ENCODE assay signal across 16 cellular contexts in the genomic region with DNA sequence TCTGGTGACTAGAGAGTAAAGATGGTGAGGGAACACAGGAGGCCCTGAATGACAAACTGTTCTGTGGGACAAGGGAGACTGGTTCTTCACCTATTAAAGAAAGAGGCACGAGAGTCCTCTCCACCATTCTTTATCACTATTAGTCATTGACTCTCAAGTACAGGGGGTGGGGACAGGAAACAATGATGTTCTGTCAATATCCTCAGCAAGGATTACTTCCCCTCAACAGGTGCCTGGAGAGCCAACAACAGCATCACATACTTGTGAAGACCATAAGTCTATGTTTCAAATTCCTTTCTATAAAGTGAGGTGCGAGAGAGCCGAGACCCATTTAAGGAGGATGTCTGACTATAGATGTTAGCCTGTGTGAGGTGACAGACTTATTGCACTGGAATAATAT.
DNase-seq lines count a peak whose midpoint lies in the region; ATAC-seq, FAIRE-seq and TF ChIP-seq lines count a peak whose summit lies in the region.
"Had no signal": no experiment of that assay in that cellular context is flagged by ENCODE, and none has a peak within 500 bp of the region (broad histone marks: within the 10 kb centered on the region; RNA-seq: fewer than 3 reads in every experiment).

No MANE protein-coding gene starts in this region.

- no peak overlapping the region for H3K4me3 Mint-ChIP-seq in natural killer cell treated with Interleukin-12 subunit alpha and Interleukin-12 subunit beta and Interleukin-15 and Interleukin-18, amount 100 ng/mL, for 72 hours
- no peak overlapping the region for H3K4me3 Mint-ChIP-seq in T-cell
- H3K4me3 Mint-ChIP-seq: CD4-positive, CD25-positive, alpha-beta regulatory T cell; effector memory CD8-positive, alpha-beta T cell had no signal

- H3K9me3 Mint-ChIP-seq in natural killer cell treated with Interleukin-12 subunit alpha and Interleukin-12 subunit beta and Interleukin-15 and Interleukin-18, amount 100 ng/mL, for 72 hours, result no peaks in the 10 kb centered on the region
- H3K9me3 Mint-ChIP-seq in T-cell, result no peaks in the 10 kb centered on the region
- H3K9me3 Mint-ChIP-seq: effector memory CD8-positive, alpha-beta T cell had no signal

- peak; percentile 66 for FAIRE-seq in GM19239 (lab: Jason Lieb, UNC)
- FAIRE-seq: A204.1, TTC549, urothelium cell line had no signal

- CTCF ChIA-PET in T-cell (lab: Charles Lee), result no interaction called here

- no peak overlapping the region for H3K4me3 ChIP-seq in colonic mucosa

- peaks cover 53 to 56% of the 10 kb centered on the region in 2 donors for H3K4me1 Mint-ChIP-seq in natural killer cell treated with Interleukin-12 subunit alpha and Interleukin-12 subunit beta and Interleukin-15 and Interleukin-18, amount 100 ng/mL, for 72 hours (ENCODE audit: low read depth in 2 of 2)
- peaks cover 0 to 11% (median 0%) of the 10 kb centered on the region in 3 donors for H3K4me1 Mint-ChIP-seq in T-cell

- H3K27me3 ChIP-seq in colonic mucosa, result no peaks in the 10 kb centered on the region

- no peak for TF ChIP-seq CTCF in colonic mucosa (IDR thresholded peaks at IDR 0.05)

- peak overlapping the region in 1 of 2 donors; percentile 40 for H3K27ac Mint-ChIP-seq in natural killer cell treated with Interleukin-12 subunit alpha and Interleukin-12 subunit beta and Interleukin-15 and Interleukin-18, amount 100 ng/mL, for 72 hours
- no peak overlapping the region for H3K27ac Mint-ChIP-seq in T-cell
- H3K27ac Mint-ChIP-seq: CD4-positive, CD25-positive, alpha-beta regulatory T cell had no signal

- POLR2A ChIA-PET in T-cell (lab: Charles Lee), result no interaction called here

- intact Hi-C loops in colonic mucosa (cut with DNase I), result no loop called here

- DNase-seq in NCI-H510A treated with DMSO at 0.1 percent for 48 hours (lab: John Stamatoyannopoulos, UW), result peak; percentile 5
- no peak for DNase-seq in NCI-H510A (lab: John Stamatoyannopoulos, UW)
- DNase-seq in GM19239 (ENCODE audit: insufficient read length, low spot score), result no peak
- no peak for DNase-seq in natural killer cell treated with Interleukin-12 subunit alpha and Interleukin-12 subunit beta and Interleukin-15 and Interleukin-18, amount 100 ng/mL, for 72 hours (ENCODE audit: low spot score)
- no peak for DNase-seq in NCI-H1694 treated with DMSO at 0.1 percent for 48 hours (lab: John Stamatoyannopoulos, UW)
- DNase-seq in T-cell, result no peak
- no peak for DNase-seq in colonic mucosa
- DNase-seq: effector memory CD8-positive, alpha-beta T cell; foreskin fibroblast; mammary epithelial cell; NCI-H1048 had no signal

- no peaks in the 10 kb centered on the region for H3K9me3 ChIP-seq in colonic mucosa

- H3K4me1 ChIP-seq in colonic mucosa, result peaks cover 6% of the 10 kb centered on the region

- no peak overlapping the region for H3K27ac ChIP-seq in colonic mucosa

- no peaks in the 10 kb centered on the region for H3K36me3 ChIP-seq in colonic mucosa

- H3K36me3 Mint-ChIP-seq in natural killer cell treated with Interleukin-12 subunit alpha and Interleukin-12 subunit beta and Interleukin-15 and Interleukin-18, amount 100 ng/mL, for 72 hours, result no peaks in the 10 kb centered on the region
- no peaks in the 10 kb centered on the region for H3K36me3 Mint-ChIP-seq in T-cell
- H3K36me3 Mint-ChIP-seq: CD4-positive, CD25-positive, alpha-beta regulatory T cell had no signal

- peak; percentile 42 for ATAC-seq in HG03378 (IDR thresholded peaks at IDR 0.05; ENCODE audit: unreplicated experiment)
- peak; percentile 37 to 43 for ATAC-seq in natural killer cell treated with Interleukin-12 subunit alpha and Interleukin-12 subunit beta and Interleukin-15 and Interleukin-18, amount 100 ng/mL, for 72 hours
- ATAC-seq in T-cell (replicated peaks in 1 of 4), result no peak
- ATAC-seq: effector memory CD8-positive, alpha-beta T cell had no signal

- no peaks in the 10 kb centered on the region for H3K27me3 Mint-ChIP-seq in natural killer cell treated with Interleukin-12 subunit alpha and Interleukin-12 subunit beta and Interleukin-15 and Interleukin-18, amount 100 ng/mL, for 72 hours
- no peaks in the 10 kb centered on the region for H3K27me3 Mint-ChIP-seq in T-cell
- H3K27me3 Mint-ChIP-seq: effector memory CD8-positive, alpha-beta T cell had no signal

- H3K9ac ChIP-seq in colonic mucosa (ENCODE audit: low read depth in 2 of 2, low read length in 2 of 2), result no peak overlapping the region

Comparison
In these comparisons a context has a peak if more than half of its experiments do, and no peak if none do; other contexts are left out.
1. ATAC-seq: peak in HG03378 (single experiment) and natural killer cell treated with Interleukin-12 subunit alpha and Interleukin-12 subunit beta and Interleukin-15 and Interleukin-18, amount 100 ng/mL, for 72 hours (2 of 2); none in T-cell (0 of 4).